Comparison of ENCODE assay signal across 10 cellular contexts in genomic region chr3:141385386-141386079, GRCh38. TPM values are rescaled to one million over a fixed set of nuclear protein-coding genes. Genes with fewer than 3 reads are reported as not detected.
DNase-seq lines count a peak whose midpoint lies in the region; ATAC-seq, FAIRE-seq and TF ChIP-seq lines count a peak whose summit lies in the region.
"Had no signal": no experiment of that assay in that cellular context is flagged by ENCODE, and none has a peak within 500 bp of the region (broad histone marks: within the 10 kb centered on the region; RNA-seq: fewer than 3 reads in every experiment).

No MANE protein-coding gene starts in this region.

- POLR2A ChIA-PET in CD4-positive, alpha-beta memory T cell (lab: Charles Lee; ENCODE audit: partially characterized antibody), result interaction anchor here (1.1 to 11.1 kb wide), 14 partner anchors 10 to 114 kb away, joined by 3 to 196 read pairs (median 4); partner anchors contain the start of gene RASA2

- no peaks in the 10 kb centered on the region for H3K27me3 Mint-ChIP-seq in CD4-positive, alpha-beta memory T cell
- no peaks in the 10 kb centered on the region for H3K27me3 Mint-ChIP-seq in IgD-negative memory B cell
- no peaks in the 10 kb centered on the region for H3K27me3 Mint-ChIP-seq in mesothelial cell of epicardium (ENCODE audit: low read depth)
- H3K27me3 Mint-ChIP-seq in osteocyte (ENCODE audit: unreplicated experiment), result no peaks in the 10 kb centered on the region
- H3K27me3 Mint-ChIP-seq in endodermal cell (ENCODE audit: insufficient read depth), result no peaks in the 10 kb centered on the region
- H3K27me3 Mint-ChIP-seq: dendritic cell treated with granulocyte-macrophage colony-stimulating factor and Interleukin-4, amounts not matched to agents 40 ng/mL and 50 ng/mL, for 4 days had no signal

- no peaks in the 10 kb centered on the region for H3K36me3 Mint-ChIP-seq in CD4-positive, alpha-beta memory T cell
- H3K36me3 Mint-ChIP-seq in IgD-negative memory B cell, result peaks cover 5% of the 10 kb centered on the region
- peaks cover 2% of the 10 kb centered on the region for H3K36me3 Mint-ChIP-seq in mesothelial cell of epicardium
- peaks cover 5% of the 10 kb centered on the region for H3K36me3 Mint-ChIP-seq in osteocyte (ENCODE audit: unreplicated experiment)
- H3K36me3 Mint-ChIP-seq in endodermal cell (ENCODE audit: low read depth), result no peaks in the 10 kb centered on the region

- peaks cover 22% of the 10 kb centered on the region for H3K4me1 ChIP-seq in CD4-positive, alpha-beta memory T cell (ENCODE audit: insufficient read depth, low read length)
- H3K4me1 ChIP-seq in endodermal cell (ENCODE audit: control insufficient read depth, insufficient read depth, low read length) (no peaks in the 10 kb centered on the region), body of pancreas (peaks cover 9% of the 10 kb centered on the region)

- H3K4me3 ChIP-seq in CD4-positive, alpha-beta memory T cell (ENCODE audit: low read length in 2 of 2), result peak overlapping the region in 1 of 2 donors; percentile 17
- peak overlapping the region; percentile 16 for H3K4me3 ChIP-seq in bronchial epithelial cell (ENCODE audit: low read depth, low read length)
- H3K4me3 ChIP-seq in endodermal cell (ENCODE audit: low read length), result no peak overlapping the region
- no peak overlapping the region for H3K4me3 ChIP-seq in body of pancreas

- H3K9me3 Mint-ChIP-seq in CD4-positive, alpha-beta memory T cell, result peaks cover 0 to 2% (median 0%) of the 10 kb centered on the region in 8 donors
- no peaks in the 10 kb centered on the region for H3K9me3 Mint-ChIP-seq in IgD-negative memory B cell
- no peaks in the 10 kb centered on the region for H3K9me3 Mint-ChIP-seq in mesothelial cell of epicardium
- H3K9me3 Mint-ChIP-seq in osteocyte (ENCODE audit: unreplicated experiment), result no peaks in the 10 kb centered on the region
- H3K9me3 Mint-ChIP-seq in endodermal cell, result no peaks in the 10 kb centered on the region
- H3K9me3 Mint-ChIP-seq: dendritic cell treated with granulocyte-macrophage colony-stimulating factor and Interleukin-4, amounts not matched to agents 40 ng/mL and 50 ng/mL, for 4 days; immature natural killer cell had no signal

- no peak for ATAC-seq in body of pancreas

- peak overlapping the region; percentile 85 to 91 (median 88) for H3K4me3 Mint-ChIP-seq in CD4-positive, alpha-beta memory T cell
- H3K4me3 Mint-ChIP-seq in IgD-negative memory B cell, result peak overlapping the region; percentile 75 to 93 (median 88)
- peak overlapping the region; percentile 26 for H3K4me3 Mint-ChIP-seq in mesothelial cell of epicardium
- H3K4me3 Mint-ChIP-seq in osteocyte (ENCODE audit: unreplicated experiment), result no peak overlapping the region
- H3K4me3 Mint-ChIP-seq in endodermal cell, result no peak overlapping the region
- H3K4me3 Mint-ChIP-seq: dendritic cell treated with granulocyte-macrophage colony-stimulating factor and Interleukin-4, amounts not matched to agents 40 ng/mL and 50 ng/mL, for 4 days; immature natural killer cell had no signal

- H3K27me3 ChIP-seq in CD4-positive, alpha-beta memory T cell (ENCODE audit: insufficient read depth, low read length), result no peaks in the 10 kb centered on the region
- H3K27me3 ChIP-seq in bronchial epithelial cell (ENCODE audit: control insufficient read depth, insufficient read depth, low read length) (no peaks in the 10 kb centered on the region), endodermal cell (ENCODE audit: control insufficient read depth, insufficient read depth, low read length, poor library complexity, severe bottlenecking) (no peaks in the 10 kb centered on the region), body of pancreas (no peaks in the 10 kb centered on the region)

- intact Hi-C loops in CD4-positive, alpha-beta memory T cell (cut with micrococcal nuclease), result no loop called here
- intact Hi-C loops in body of pancreas (cut with DNase I), result no loop called here

- H3K4me1 Mint-ChIP-seq in CD4-positive, alpha-beta memory T cell, result peaks cover 19 to 25% (median 21%) of the 10 kb centered on the region in 4 donors
- peaks cover 42 to 50% (median 44%) of the 10 kb centered on the region in 3 donors for H3K4me1 Mint-ChIP-seq in IgD-negative memory B cell
- peaks cover 62% of the 10 kb centered on the region for H3K4me1 Mint-ChIP-seq in mesothelial cell of epicardium
- H3K4me1 Mint-ChIP-seq in osteocyte (ENCODE audit: unreplicated experiment), result peaks cover 54% of the 10 kb centered on the region
- H3K4me1 Mint-ChIP-seq in endodermal cell, result peaks cover 10% of the 10 kb centered on the region

- no peak overlapping the region for H3K9ac ChIP-seq in endodermal cell (ENCODE audit: extremely low read depth, low read length, poor library complexity, severe bottlenecking)

- no peaks in the 10 kb centered on the region for H3K9me3 ChIP-seq in CD4-positive, alpha-beta memory T cell (ENCODE audit: control insufficient read depth in 1 of 2, low read length in 2 of 2)
- H3K9me3 ChIP-seq in endodermal cell (ENCODE audit: control insufficient read depth, low read length), result no peaks in the 10 kb centered on the region
- no peaks in the 10 kb centered on the region for H3K9me3 ChIP-seq in body of pancreas

- no peaks in the 10 kb centered on the region for H3K36me3 ChIP-seq in CD4-positive, alpha-beta memory T cell (ENCODE audit: insufficient read depth, low read length)
- H3K36me3 ChIP-seq in bronchial epithelial cell (ENCODE audit: control insufficient read depth, insufficient read depth, low read length), result no peaks in the 10 kb centered on the region
- no peaks in the 10 kb centered on the region for H3K36me3 ChIP-seq in endodermal cell (ENCODE audit: control insufficient read depth, insufficient read depth, low read length)
- H3K36me3 ChIP-seq in body of pancreas (replicated peaks in 1 of 2; ENCODE audit: insufficient read depth in 1 of 2, low read depth in 2 of 2), result no peaks in the 10 kb centered on the region

- FAIRE-seq in bronchial epithelial cell (lab: Jason Lieb, UNC), result no peak

- WGBS in endodermal cell (ENCODE audit: insufficient coverage in 1 of 2, insufficient read length in 1 of 2), 2 experiments, result 81 to 100% methylated on average over 1 to 7 of the region's 8 CpGs
- WGBS in body of pancreas, 2 donors, result 67 to 73% methylated on average over 8 of the region's 8 CpGs

- CTCF ChIA-PET in CD4-positive, alpha-beta memory T cell (lab: Charles Lee; ENCODE audit: partially characterized antibody), result interaction anchor here (0.7 to 8.0 kb wide), 15 partner anchors 12 to 81 kb away, joined by 3 to 54 read pairs (median 5); no protein-coding TSS in a partner anchor

- H3K27ac Mint-ChIP-seq in CD4-positive, alpha-beta memory T cell, result peak overlapping the region; percentile 45 to 89 (median 82)
- H3K27ac Mint-ChIP-seq in IgD-negative memory B cell (peak overlapping the region; percentile 16 to 70 (median 59)), mesothelial cell of epicardium (peak overlapping the region; percentile 78), osteocyte (ENCODE audit: unreplicated experiment) (no peak overlapping the region), endodermal cell (no peak overlapping the region)
- H3K27ac Mint-ChIP-seq: dendritic cell treated with granulocyte-macrophage colony-stimulating factor and Interleukin-4, amounts not matched to agents 40 ng/mL and 50 ng/mL, for 4 days; immature natural killer cell had no signal

- no peak for TF ChIP-seq POLR2A in body of pancreas (IDR thresholded peaks at IDR 0.05)

- DNase-seq in CD4-positive, alpha-beta memory T cell, result no peak
- DNase-seq in bronchial epithelial cell (ENCODE audit: low read depth), result no peak
- DNase-seq in mesothelial cell of epicardium (ENCODE audit: low spot score in 2 of 2, unreplicated experiment in 2 of 2), result no peak
- no peak for DNase-seq in osteocyte (ENCODE audit: extremely low spot score, unreplicated experiment)
- DNase-seq in endodermal cell, result no peak
- no peak for DNase-seq in body of pancreas
- DNase-seq in COR-L47 (lab: John Stamatoyannopoulos, UW), result no peak
- DNase-seq: immature natural killer cell had no signal

- TF ChIP-seq CTCF in bronchial epithelial cell (IDR thresholded peaks at IDR 0.05; ENCODE audit: insufficient read depth, low read length, severe bottlenecking), result no peak
- TF ChIP-seq CTCF in mesothelial cell of epicardium (IDR thresholded peaks at IDR 0.05; ENCODE audit: unreplicated experiment), result no peak
- no peak for TF ChIP-seq CTCF in osteocyte (IDR thresholded peaks at IDR 0.05)
- TF ChIP-seq CTCF in endodermal cell (conservative IDR thresholded peaks at IDR 0.05), result no peak
- no peak for TF ChIP-seq CTCF in body of pancreas (IDR thresholded peaks at IDR 0.05)

- peak overlapping the region; percentile 33 for H3K27ac ChIP-seq in CD4-positive, alpha-beta memory T cell (ENCODE audit: low read depth, low read length)
- H3K27ac ChIP-seq in endodermal cell (ENCODE audit: low read depth, low read length) (no peak overlapping the region), body of pancreas (no peak overlapping the region)

RNA-seq across cellular contexts. Expression of gene ZBTB38, which starts 17.2 kb away (rescaled TPM):
- 10 to 100 TPM; 86.6 to 87.8 TPM for total RNA-seq in CD4-positive, alpha-beta memory T cell
- polyA plus RNA-seq in CD4-positive, alpha-beta memory T cell, result 100 to 1,000 TPM in 1 of 2 donors, 10 to 100 TPM in 1; 44.1 to 103 TPM
- 113 TPM for polyA plus RNA-seq in IgD-negative memory B cell
- total RNA-seq in bronchial epithelial cell, result 59.0 and 61.2 TPM in 2 replicates
- 44.4 to 46.7 TPM (median 46.3 TPM) in 3 replicates for total RNA-seq in mesothelial cell of epicardium
- 41.8 and 43.9 TPM in 2 replicates for total RNA-seq in osteocyte
- 10 to 100 TPM; 27.3 to 28.2 TPM for total RNA-seq in endodermal cell
- polyA plus RNA-seq in endodermal cell (2013, experiment 1 of 2), result 19.0 TPM
- polyA plus RNA-seq in endodermal cell (2013, experiment 2 of 2), result 17.6 TPM
- total RNA-seq in body of pancreas, result 10 to 100 TPM; 48.5 to 60.4 TPM

Comparison
In these comparisons a context has a peak if more than half of its experiments do, and no peak if none do; other contexts are left out.
1. H3K27ac Mint-ChIP-seq: peak in CD4-positive, alpha-beta memory T cell (7 of 7), IgD-negative memory B cell (3 of 3) and mesothelial cell of epicardium (single experiment); none in osteocyte (single experiment) and endodermal cell (single experiment).
2. H3K4me3 Mint-ChIP-seq: peak in CD4-positive, alpha-beta memory T cell (8 of 8), IgD-negative memory B cell (4 of 4) and mesothelial cell of epicardium (single experiment); none in osteocyte (single experiment) and endodermal cell (single experiment).